ENCODE assay signal across 21 cellular contexts in genomic region chr16:78230832-78231231, GRCh38.
A peak's percentile ranks its signal among the peaks of the same experiment; 100 is the strongest.
DNase-seq lines count a peak whose midpoint lies in the region; ATAC-seq and TF ChIP-seq lines count a peak whose summit lies in the region.
"Had no signal": no experiment of that assay in that cellular context is flagged by ENCODE, and none has a peak within 500 bp of the region (broad histone marks: within the 10 kb centered on the region; RNA-seq: fewer than 3 reads in every experiment).

No MANE protein-coding gene starts in this region.

- H3K36me3 Mint-ChIP-seq in MCF 10A (ENCODE audit: insufficient read depth, unreplicated experiment), result no peaks in the 10 kb centered on the region
- H3K36me3 Mint-ChIP-seq: mesothelial cell of epicardium had no signal

- H3K4me2 ChIP-seq in mammary epithelial cell (ENCODE audit: insufficient read depth, low read depth, low read length), result peak overlapping the region; percentile 43
- peak overlapping the region; percentile 29 for H3K4me2 ChIP-seq in hepatocyte
- H3K4me2 ChIP-seq: PC-9 had no signal

- no peaks in the 10 kb centered on the region for H3K9me2 ChIP-seq in hepatocyte (replicated peaks; ENCODE audit: insufficient read depth)

- intact Hi-C loops in MCF 10A (cut with micrococcal nuclease), result no loop called here
- intact Hi-C loops in breast epithelium (cut with DNase I; ENCODE audit: low total_unique reads), result no loop called here
- intact Hi-C loops in mammary epithelial cell (cut with micrococcal nuclease), result no loop called here
- intact Hi-C loops in psoas muscle (cut with DNase I), result no loop called here

- DNase-seq in MCF 10A (ENCODE audit: unreplicated experiment) (peak; percentile 54), breast epithelium (ENCODE audit: low spot score in 2 of 2) (no peak), mammary epithelial cell (peak; percentile 58), hepatocyte (ENCODE audit: low spot score) (peak; percentile 54), AG08395 (ENCODE audit: low spot score) (no peak), psoas muscle (no peak), globus pallidus (ENCODE audit: low spot score) (no peak)
- DNase-seq: activated CD4-positive, alpha-beta T cell treated with anti-CD3 and anti-CD28 coated beads, Interleukin-2, amount 50 U/mL, for 1 hour; activated naive CD4-positive, alpha-beta T cell treated with anti-CD3 and anti-CD28 coated beads, Interleukin-2, amount 50 U/mL, for 16 hours; body of pancreas; erythroblast; islet precursor cell; NCI-H2029 treated with DMSO at 0.1 percent for 48 hours; NCI-H524 treated with DMSO at 0.1 percent for 48 hours; stimulated activated naive CD8-positive, alpha-beta T cell treated with anti-CD3 and anti-CD28 coated beads, Interleukin-15, amount 100 ng/mL, for 72 hours had no signal

- H3K9ac ChIP-seq in mammary epithelial cell (ENCODE audit: insufficient read depth, low read length), result no peak overlapping the region

- in situ Hi-C loops in mammary epithelial cell (cut with MboI; ENCODE audit: low sequenced_read_pairs in 2 of 2), result no loop called here

- H3K27me3 Mint-ChIP-seq in MCF 10A (ENCODE audit: insufficient read depth, unreplicated experiment), result no peaks in the 10 kb centered on the region
- H3K27me3 Mint-ChIP-seq: dendritic cell treated with granulocyte-macrophage colony-stimulating factor and Interleukin-4, amounts not matched to agents 40 ng/mL and 50 ng/mL, for 4 days; stimulated activated naive CD8-positive, alpha-beta T cell treated with anti-CD3 and anti-CD28 coated beads, Interleukin-15, amount 100 ng/mL, for 72 hours had no signal

- H3K4me3 ChIP-seq in breast epithelium (no peak overlapping the region), mammary epithelial cell (replicated peaks in 1 of 3; ENCODE audit: insufficient read depth in 1 of 3, low read depth in 2 of 3, low read length in 3 of 3) (no peak overlapping the region), hepatocyte (no peak overlapping the region), psoas muscle (no peak overlapping the region)
- H3K4me3 ChIP-seq: body of pancreas, PC-9, right atrium auricular region, SK-N-MC had no signal

- H4K20me1 ChIP-seq in mammary epithelial cell (ENCODE audit: insufficient read depth, low read length), result no peaks in the 10 kb centered on the region
- H4K20me1 ChIP-seq in hepatocyte (ENCODE audit: insufficient read depth, poor library complexity, severe bottlenecking), result no peaks in the 10 kb centered on the region

- H3K36me3 ChIP-seq in breast epithelium, result no peaks in the 10 kb centered on the region
- no peaks in the 10 kb centered on the region for H3K36me3 ChIP-seq in mammary epithelial cell (ENCODE audit: insufficient read depth, low read length)
- no peaks in the 10 kb centered on the region for H3K36me3 ChIP-seq in hepatocyte (replicated peaks; ENCODE audit: insufficient read depth, low read depth)
- no peaks in the 10 kb centered on the region for H3K36me3 ChIP-seq in psoas muscle (ENCODE audit: insufficient read depth in 1 of 2, low read depth in 1 of 2)
- H3K36me3 ChIP-seq: right atrium auricular region had no signal

- H3K79me2 ChIP-seq in mammary epithelial cell (ENCODE audit: insufficient read depth, low read length) (no peaks in the 10 kb centered on the region), hepatocyte (no peaks in the 10 kb centered on the region)

- dilution Hi-C loops in mammary epithelial cell (cut with HindIII; ENCODE audit: low sequenced_read_pairs), result no loop called here

- H3K27ac ChIP-seq in breast epithelium (no peak overlapping the region), mammary epithelial cell (ENCODE audit: insufficient read depth, low read depth, low read length) (no peak overlapping the region), hepatocyte (peak overlapping the region; percentile 9), psoas muscle (no peak overlapping the region)
- H3K27ac ChIP-seq: body of pancreas, PC-9, right atrium auricular region, SK-N-MC had no signal

- no peak overlapping the region for H3K27ac Mint-ChIP-seq in MCF 10A (ENCODE audit: low read depth, unreplicated experiment)
- H3K27ac Mint-ChIP-seq: dendritic cell treated with granulocyte-macrophage colony-stimulating factor and Interleukin-4, amounts not matched to agents 40 ng/mL and 50 ng/mL, for 4 days; mesothelial cell of epicardium; stimulated activated naive CD8-positive, alpha-beta T cell treated with anti-CD3 and anti-CD28 coated beads, Interleukin-15, amount 100 ng/mL, for 72 hours had no signal

- BruUV-seq in MCF 10A (replicated peaks; lab: Mats Ljungman, UMichigan), result no TSS peak
- no TSS peak for BruUV-seq in mammary epithelial cell (replicated peaks; lab: Mats Ljungman, UMichigan)

- CTCF ChIA-PET in MCF 10A (lab: Yijun Ruan, JAX), result interaction anchor here (0.8 to 1.1 kb wide), 2 partner anchors 71 to 212 kb away, joined by 3 read pairs; no protein-coding TSS in a partner anchor
- CTCF ChIA-PET in mammary epithelial cell (lab: Charles Lee; ENCODE audit: low non-redundant PET), result no interaction called here

- WGBS in mammary epithelial cell (ENCODE audit: low coverage, missing lambda C conversion rate), result 29% methylated on average over 2 of the region's 3 CpGs
- WGBS in hepatocyte (ENCODE audit: low lambda C conversion rate, missing lambda C conversion rate), result 19% methylated on average over 3 of the region's 3 CpGs
- 32 to 48% (median 32%) methylated on average over 3 of the region's 3 CpGs for WGBS in psoas muscle, 3 donors

- no peaks in the 10 kb centered on the region for H3K27me3 ChIP-seq in breast epithelium
- H3K27me3 ChIP-seq in mammary epithelial cell (ENCODE audit: insufficient read depth, low read length), result no peaks in the 10 kb centered on the region
- H3K27me3 ChIP-seq in hepatocyte, result no peaks in the 10 kb centered on the region
- no peaks in the 10 kb centered on the region for H3K27me3 ChIP-seq in psoas muscle (ENCODE audit: insufficient read depth in 3 of 3, low read length in 2 of 3)
- H3K27me3 ChIP-seq: body of pancreas, right atrium auricular region had no signal

- TF ChIP-seq CTCF in MCF 10A (IDR thresholded peaks at IDR 0.05; ENCODE audit: unreplicated experiment) (no peak), breast epithelium (IDR thresholded peaks at IDR 0.05) (no peak), mammary epithelial cell (conservative IDR thresholded peaks at IDR 0.05 in 1 of 2, IDR thresholded peaks at IDR 0.05 in 1 of 2; ENCODE audit: extremely low read depth in 1 of 2, insufficient read depth in 1 of 2, low read depth in 1 of 2, low read length in 2 of 2) (no peak), hepatocyte (IDR thresholded peaks at IDR 0.05; ENCODE audit: poor library complexity) (no peak), psoas muscle (IDR thresholded peaks at IDR 0.05) (no peak)

- peaks cover 15% of the 10 kb centered on the region for H3K4me1 Mint-ChIP-seq in MCF 10A (ENCODE audit: insufficient read depth, unreplicated experiment)

- POLR2A ChIA-PET in MCF 10A (lab: Yijun Ruan, JAX), result interaction anchor here (0.7 to 3.0 kb wide), 5 partner anchors 10 to 163 kb away, joined by 3 to 12 read pairs (median 4); no protein-coding TSS in a partner anchor

- H3K9me3 ChIP-seq in breast epithelium, result no peaks in the 10 kb centered on the region
- H3K9me3 ChIP-seq in mammary epithelial cell (replicated peaks; ENCODE audit: insufficient read depth, low read length), result no peaks in the 10 kb centered on the region
- no peaks in the 10 kb centered on the region for H3K9me3 ChIP-seq in hepatocyte (ENCODE audit: low read depth)
- no peaks in the 10 kb centered on the region for H3K9me3 ChIP-seq in psoas muscle
- H3K9me3 ChIP-seq: body of pancreas, right atrium auricular region had no signal

- TF ChIP-seq POLR2A in breast epithelium (IDR thresholded peaks at IDR 0.05), result no peak

- ATAC-seq in psoas muscle, result no peak
- no peak for ATAC-seq in GM19395 (IDR thresholded peaks at IDR 0.05; ENCODE audit: unreplicated experiment)
- ATAC-seq: body of pancreas; stimulated activated naive CD8-positive, alpha-beta T cell treated with anti-CD3 and anti-CD28 coated beads, Interleukin-15, amount 100 ng/mL, for 72 hours had no signal

- no peak overlapping the region for H3K4me3 Mint-ChIP-seq in MCF 10A (ENCODE audit: unreplicated experiment)
- H3K4me3 Mint-ChIP-seq: dendritic cell treated with granulocyte-macrophage colony-stimulating factor and Interleukin-4, amounts not matched to agents 40 ng/mL and 50 ng/mL, for 4 days; mesothelial cell of epicardium; stimulated activated naive CD8-positive, alpha-beta T cell treated with anti-CD3 and anti-CD28 coated beads, Interleukin-15, amount 100 ng/mL, for 72 hours had no signal

- no peaks in the 10 kb centered on the region for H3K9me3 Mint-ChIP-seq in MCF 10A (ENCODE audit: unreplicated experiment)
- H3K9me3 Mint-ChIP-seq: dendritic cell treated with granulocyte-macrophage colony-stimulating factor and Interleukin-4, amounts not matched to agents 40 ng/mL and 50 ng/mL, for 4 days; mesothelial cell of epicardium; stimulated activated naive CD8-positive, alpha-beta T cell treated with anti-CD3 and anti-CD28 coated beads, Interleukin-15, amount 100 ng/mL, for 72 hours had no signal

- H3K4me1 ChIP-seq in breast epithelium (no peaks in the 10 kb centered on the region), mammary epithelial cell (ENCODE audit: insufficient read depth, low read length) (no peaks in the 10 kb centered on the region), hepatocyte (ENCODE audit: insufficient read depth) (peaks cover 12% of the 10 kb centered on the region), psoas muscle (no peaks in the 10 kb centered on the region)
- H3K4me1 ChIP-seq: body of pancreas, right atrium auricular region had no signal

- H2AFZ ChIP-seq in mammary epithelial cell (ENCODE audit: low read depth, low read length), result no peak overlapping the region
- H2AFZ ChIP-seq in hepatocyte, result no peak overlapping the region
- H2AFZ ChIP-seq: PC-9 had no signal

Comparison
In these comparisons a context has a peak if more than half of its experiments do, and no peak if none do; other contexts are left out.
1. DNase-seq: peak in MCF 10A (single experiment), mammary epithelial cell (single experiment) and hepatocyte (single experiment); none in breast epithelium (0 of 2), AG08395 (single experiment), psoas muscle (0 of 2) and globus pallidus (single experiment).